ENCODE assay signal across 1 cellular context in the genomic region with DNA sequence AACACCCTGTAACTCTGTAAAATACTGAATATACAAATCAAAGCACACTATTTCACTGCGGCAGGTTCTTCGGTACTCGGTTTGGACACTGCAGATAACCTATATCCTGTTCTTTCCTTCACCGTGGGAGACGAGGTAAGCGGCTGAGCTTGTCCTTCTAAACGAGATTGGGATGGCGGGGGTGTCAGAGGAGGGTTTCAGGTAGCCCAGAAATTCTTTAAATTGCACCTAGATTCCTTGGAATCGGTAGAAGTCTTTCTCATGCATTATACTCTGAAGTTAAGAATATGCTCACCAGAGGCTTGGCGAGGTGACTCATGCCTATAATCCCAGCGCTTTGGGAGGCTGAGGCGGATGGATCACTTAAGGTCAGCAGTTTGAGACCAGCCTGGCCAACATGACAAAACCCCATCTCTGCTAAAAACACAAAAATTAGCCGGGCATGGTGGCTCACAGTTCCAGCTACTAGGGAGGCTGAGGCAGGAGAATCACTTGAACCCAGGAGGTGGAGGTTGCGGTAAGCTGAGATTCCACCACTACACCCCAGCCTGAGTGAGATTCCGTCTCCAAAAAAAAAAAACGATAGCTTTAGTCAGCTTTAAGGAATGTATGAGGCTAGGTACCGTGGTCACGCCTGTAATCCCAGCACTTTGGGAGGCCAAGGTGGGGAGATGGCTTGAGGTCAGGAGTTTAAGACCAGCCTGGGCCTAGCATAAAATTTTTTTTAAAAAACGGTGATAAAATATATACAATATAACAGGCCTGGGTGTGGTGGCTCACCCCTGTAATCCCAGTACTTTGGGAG.
TF ChIP-seq lines count a peak whose summit lies in the region.

No MANE protein-coding gene starts in this region.

TF ChIP-seq in WTC11, 78 proteins besides CTCF, POLR2A, EP300 and RAD21:
- TF ChIP-seq, protein P1, sequence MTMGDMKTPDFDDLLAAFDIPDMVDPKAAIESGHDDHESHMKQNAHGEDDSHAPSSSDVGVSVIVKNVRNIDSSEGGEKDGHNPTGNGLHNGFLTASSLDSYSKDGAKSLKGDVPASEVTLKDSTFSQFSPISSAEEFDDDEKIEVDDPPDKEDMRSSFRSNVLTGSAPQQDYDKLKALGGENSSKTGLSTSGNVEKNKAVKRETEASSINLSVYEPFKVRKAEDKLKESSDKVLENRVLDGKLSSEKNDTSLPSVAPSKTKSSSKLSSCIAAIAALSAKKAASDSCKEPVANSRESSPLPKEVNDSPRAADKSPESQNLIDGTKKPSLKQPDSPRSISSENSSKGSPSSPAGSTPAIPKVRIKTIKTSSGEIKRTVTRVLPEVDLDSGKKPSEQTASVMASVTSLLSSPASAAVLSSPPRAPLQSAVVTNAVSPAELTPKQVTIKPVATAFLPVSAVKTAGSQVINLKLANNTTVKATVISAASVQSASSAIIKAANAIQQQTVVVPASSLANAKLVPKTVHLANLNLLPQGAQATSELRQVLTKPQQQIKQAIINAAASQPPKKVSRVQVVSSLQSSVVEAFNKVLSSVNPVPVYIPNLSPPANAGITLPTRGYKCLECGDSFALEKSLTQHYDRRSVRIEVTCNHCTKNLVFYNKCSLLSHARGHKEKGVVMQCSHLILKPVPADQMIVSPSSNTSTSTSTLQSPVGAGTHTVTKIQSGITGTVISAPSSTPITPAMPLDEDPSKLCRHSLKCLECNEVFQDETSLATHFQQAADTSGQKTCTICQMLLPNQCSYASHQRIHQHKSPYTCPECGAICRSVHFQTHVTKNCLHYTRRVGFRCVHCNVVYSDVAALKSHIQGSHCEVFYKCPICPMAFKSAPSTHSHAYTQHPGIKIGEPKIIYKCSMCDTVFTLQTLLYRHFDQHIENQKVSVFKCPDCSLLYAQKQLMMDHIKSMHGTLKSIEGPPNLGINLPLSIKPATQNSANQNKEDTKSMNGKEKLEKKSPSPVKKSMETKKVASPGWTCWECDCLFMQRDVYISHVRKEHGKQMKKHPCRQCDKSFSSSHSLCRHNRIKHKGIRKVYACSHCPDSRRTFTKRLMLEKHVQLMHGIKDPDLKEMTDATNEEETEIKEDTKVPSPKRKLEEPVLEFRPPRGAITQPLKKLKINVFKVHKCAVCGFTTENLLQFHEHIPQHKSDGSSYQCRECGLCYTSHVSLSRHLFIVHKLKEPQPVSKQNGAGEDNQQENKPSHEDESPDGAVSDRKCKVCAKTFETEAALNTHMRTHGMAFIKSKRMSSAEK (CRISPR knock-in tag; IDR thresholded peaks at IDR 0.05; ENCODE audit: borderline replicate concordance): peak; percentile 45; the same call in 1 of the 2 replicates
- TF ChIP-seq, protein P2, sequence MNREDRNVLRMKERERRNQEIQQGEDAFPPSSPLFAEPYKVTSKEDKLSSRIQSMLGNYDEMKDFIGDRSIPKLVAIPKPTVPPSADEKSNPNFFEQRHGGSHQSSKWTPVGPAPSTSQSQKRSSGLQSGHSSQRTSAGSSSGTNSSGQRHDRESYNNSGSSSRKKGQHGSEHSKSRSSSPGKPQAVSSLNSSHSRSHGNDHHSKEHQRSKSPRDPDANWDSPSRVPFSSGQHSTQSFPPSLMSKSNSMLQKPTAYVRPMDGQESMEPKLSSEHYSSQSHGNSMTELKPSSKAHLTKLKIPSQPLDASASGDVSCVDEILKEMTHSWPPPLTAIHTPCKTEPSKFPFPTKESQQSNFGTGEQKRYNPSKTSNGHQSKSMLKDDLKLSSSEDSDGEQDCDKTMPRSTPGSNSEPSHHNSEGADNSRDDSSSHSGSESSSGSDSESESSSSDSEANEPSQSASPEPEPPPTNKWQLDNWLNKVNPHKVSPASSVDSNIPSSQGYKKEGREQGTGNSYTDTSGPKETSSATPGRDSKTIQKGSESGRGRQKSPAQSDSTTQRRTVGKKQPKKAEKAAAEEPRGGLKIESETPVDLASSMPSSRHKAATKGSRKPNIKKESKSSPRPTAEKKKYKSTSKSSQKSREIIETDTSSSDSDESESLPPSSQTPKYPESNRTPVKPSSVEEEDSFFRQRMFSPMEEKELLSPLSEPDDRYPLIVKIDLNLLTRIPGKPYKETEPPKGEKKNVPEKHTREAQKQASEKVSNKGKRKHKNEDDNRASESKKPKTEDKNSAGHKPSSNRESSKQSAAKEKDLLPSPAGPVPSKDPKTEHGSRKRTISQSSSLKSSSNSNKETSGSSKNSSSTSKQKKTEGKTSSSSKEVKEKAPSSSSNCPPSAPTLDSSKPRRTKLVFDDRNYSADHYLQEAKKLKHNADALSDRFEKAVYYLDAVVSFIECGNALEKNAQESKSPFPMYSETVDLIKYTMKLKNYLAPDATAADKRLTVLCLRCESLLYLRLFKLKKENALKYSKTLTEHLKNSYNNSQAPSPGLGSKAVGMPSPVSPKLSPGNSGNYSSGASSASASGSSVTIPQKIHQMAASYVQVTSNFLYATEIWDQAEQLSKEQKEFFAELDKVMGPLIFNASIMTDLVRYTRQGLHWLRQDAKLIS (CRISPR knock-in tag; IDR thresholded peaks at IDR 0.05; ENCODE audit: borderline replicate concordance): no peak
